Comparison of ENCODE assay signal across 15 cellular contexts in the genomic region with DNA sequence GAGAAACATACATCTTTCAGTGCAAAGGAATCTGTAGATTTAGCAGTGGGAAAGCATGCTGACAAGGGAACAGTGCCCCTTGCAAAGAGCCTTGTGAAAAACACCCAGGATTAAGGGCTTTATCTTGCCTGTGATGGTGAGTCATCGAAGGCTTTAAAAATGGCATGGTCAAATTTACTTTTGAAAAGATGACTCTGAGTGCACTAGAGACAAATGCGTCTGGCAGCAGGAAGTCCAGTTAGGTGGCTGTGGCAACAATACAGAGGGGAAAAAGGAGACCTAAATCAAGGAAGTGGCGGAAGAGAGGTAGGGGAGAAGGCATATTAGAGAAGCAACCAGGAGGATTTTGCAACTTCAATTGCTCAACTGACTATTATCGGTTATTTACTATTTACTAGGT.
DNase-seq lines count a peak whose midpoint lies in the region; ATAC-seq and TF ChIP-seq lines count a peak whose summit lies in the region.
"Had no signal": no experiment of that assay in that cellular context is flagged by ENCODE, and none has a peak within 500 bp of the region (broad histone marks: within the 10 kb centered on the region; RNA-seq: fewer than 3 reads in every experiment).

No MANE protein-coding gene starts in this region.

- DNase-seq in DMS53 treated with DMSO at 0.1 percent for 48 hours (lab: John Stamatoyannopoulos, UW; ENCODE audit: unreplicated experiment) (peak; percentile 92), MV-4-11 (lab: John Stamatoyannopoulos, UW) (peak; percentile 84), amniotic epithelial cell (ENCODE audit: low read depth) (peak; percentile 49), iPS-NIHi7 (ENCODE audit: extremely low spot score) (peak; percentile 66), GM13976 (ENCODE audit: low spot score) (no peak)
- DNase-seq: activated CD8-positive, alpha-beta memory T cell treated with anti-CD3 and anti-CD28 coated beads, Interleukin-2, amount 50 U/mL, for 4 hours; activated naive CD8-positive, alpha-beta T cell treated with anti-CD3 and anti-CD28 coated beads, Interleukin-2, amount 10 ng/mL, durations not matched to agents 7 days and 5 days; CD4-positive, CD25-positive, alpha-beta regulatory T cell; effector memory CD8-positive, alpha-beta T cell; heart right ventricle; NCI-H1436 treated with DMSO at 0.1 percent for 48 hours; T-helper 9 cell had no signal

- ATAC-seq in HG03135 (IDR thresholded peaks at IDR 0.05; ENCODE audit: unreplicated experiment) (no peak), GM19035 (IDR thresholded peaks at IDR 0.05; ENCODE audit: unreplicated experiment) (no peak), HG02885 (IDR thresholded peaks at IDR 0.05; ENCODE audit: poor library complexity, unreplicated experiment) (no peak)
- ATAC-seq: effector memory CD8-positive, alpha-beta T cell had no signal

- in situ Hi-C loops in GM13976 (cut with MboI; ENCODE audit: low sequenced_read_pairs, unreplicated experiment) = no loop called here

- TF ChIP-seq CTCF in GM13976 (IDR thresholded peaks at IDR 0.05; ENCODE audit: borderline replicate concordance, control extremely low read depth, extremely low read depth, insufficient read depth, missing control alignments) = no peak
